ENCODE assay signal across 10 cellular contexts in the genomic region with DNA sequence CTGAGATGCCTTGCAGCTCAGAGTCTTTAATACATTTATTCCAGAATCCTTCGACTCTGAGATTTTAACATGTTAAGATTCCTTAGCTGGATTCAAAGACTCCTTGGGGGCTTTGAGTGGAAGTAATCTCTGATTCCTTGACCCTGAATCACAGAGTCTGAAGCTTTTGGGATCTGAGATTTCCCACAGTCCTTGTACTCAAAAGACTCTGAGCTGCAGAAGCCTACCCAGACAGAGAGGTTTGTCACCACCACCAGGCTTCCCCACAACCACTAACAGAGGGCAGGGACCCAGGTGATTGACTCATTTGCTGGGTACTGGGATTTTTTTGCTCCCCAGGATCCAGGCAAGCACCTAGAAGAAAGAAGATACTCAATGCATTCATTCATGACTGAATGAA. TPM values are rescaled to one million over a fixed set of nuclear protein-coding genes. Genes with fewer than 3 reads are reported as not detected.
DNase-seq lines count a peak whose midpoint lies in the region; ATAC-seq and TF ChIP-seq lines count a peak whose summit lies in the region.
"Had no signal": no experiment of that assay in that cellular context is flagged by ENCODE, and none has a peak within 500 bp of the region (broad histone marks: within the 10 kb centered on the region; RNA-seq: fewer than 3 reads in every experiment).

No MANE protein-coding gene starts in this region.

- H3K4me1 ChIP-seq in vagina, result peaks cover 80% of the 10 kb centered on the region

- intact Hi-C loops in vagina (cut with DNase I), result no loop called here

- no peaks in the 10 kb centered on the region for H3K36me3 Mint-ChIP-seq in stimulated activated naive CD8-positive, alpha-beta T cell treated with anti-CD3 and anti-CD28 coated beads, Interleukin-15, Interleukin-2, amounts not matched to agents 100 ng/mL and 50 ng/mL, for 24 hours (ENCODE audit: low read depth)
- peaks cover 14% of the 10 kb centered on the region for H3K36me3 Mint-ChIP-seq in chondrocyte (ENCODE audit: low read depth)
- H3K36me3 Mint-ChIP-seq in nephron (ENCODE audit: low read depth), result peaks cover 2% of the 10 kb centered on the region

- no peak for TF ChIP-seq CTCF in chondrocyte (IDR thresholded peaks at IDR 0.05)
- TF ChIP-seq CTCF in nephron (IDR thresholded peaks at IDR 0.05; ENCODE audit: unreplicated experiment in 3 of 3), result no peak
- TF ChIP-seq CTCF in vagina (IDR thresholded peaks at IDR 0.05), result no peak
- no peak for TF ChIP-seq CTCF in GM20000 (IDR thresholded peaks at IDR 0.05; ENCODE audit: extremely low read depth, missing control alignments)

- no peaks in the 10 kb centered on the region for H3K9me3 ChIP-seq in vagina

- no peak for DNase-seq in stimulated activated naive CD8-positive, alpha-beta T cell treated with anti-CD3 and anti-CD28 coated beads, Interleukin-15, Interleukin-2, amounts not matched to agents 100 U/mL and 50 U/mL, for 24 hours
- DNase-seq in chondrocyte (ENCODE audit: low spot score) (no peak), vagina (ENCODE audit: extremely low spot score in 2 of 2) (no peak), occipital lobe (lab: John Stamatoyannopoulos, UW) (no peak), GM20000 (ENCODE audit: low spot score) (no peak)
- DNase-seq: NCI-H526 treated with DMSO at 0.1 percent for 48 hours, T-helper 9 cell had no signal

- peak overlapping the region; percentile 99 for H3K4me3 Mint-ChIP-seq in stimulated activated naive CD8-positive, alpha-beta T cell treated with anti-CD3 and anti-CD28 coated beads, Interleukin-15, Interleukin-2, amounts not matched to agents 100 ng/mL and 50 ng/mL, for 24 hours
- H3K4me3 Mint-ChIP-seq in chondrocyte (ENCODE audit: unreplicated experiment), result no peak overlapping the region
- H3K4me3 Mint-ChIP-seq in nephron, result peak overlapping the region; percentile 99

- peaks cover 24% of the 10 kb centered on the region for H3K4me1 Mint-ChIP-seq in stimulated activated naive CD8-positive, alpha-beta T cell treated with anti-CD3 and anti-CD28 coated beads, Interleukin-15, Interleukin-2, amounts not matched to agents 100 ng/mL and 50 ng/mL, for 24 hours (ENCODE audit: low read depth)
- H3K4me1 Mint-ChIP-seq in chondrocyte (ENCODE audit: low read depth), result peaks cover 73% of the 10 kb centered on the region
- H3K4me1 Mint-ChIP-seq in nephron, result peaks cover 65% of the 10 kb centered on the region

- peak overlapping the region; percentile 99 for H3K27ac ChIP-seq in vagina

- no peak for TF ChIP-seq POLR2A in vagina (IDR thresholded peaks at IDR 0.05)

- H3K27ac Mint-ChIP-seq in stimulated activated naive CD8-positive, alpha-beta T cell treated with anti-CD3 and anti-CD28 coated beads, Interleukin-15, Interleukin-2, amounts not matched to agents 100 ng/mL and 50 ng/mL, for 24 hours, result no peak overlapping the region
- H3K27ac Mint-ChIP-seq in chondrocyte (ENCODE audit: unreplicated experiment), result peak overlapping the region; percentile 99
- H3K27ac Mint-ChIP-seq in nephron, result peak overlapping the region; percentile 100

- H3K9me3 Mint-ChIP-seq in stimulated activated naive CD8-positive, alpha-beta T cell treated with anti-CD3 and anti-CD28 coated beads, Interleukin-15, Interleukin-2, amounts not matched to agents 100 ng/mL and 50 ng/mL, for 24 hours, result no peaks in the 10 kb centered on the region
- no peaks in the 10 kb centered on the region for H3K9me3 Mint-ChIP-seq in chondrocyte (ENCODE audit: low read depth)
- H3K9me3 Mint-ChIP-seq in nephron, result no peaks in the 10 kb centered on the region

- no peaks in the 10 kb centered on the region for H3K27me3 Mint-ChIP-seq in stimulated activated naive CD8-positive, alpha-beta T cell treated with anti-CD3 and anti-CD28 coated beads, Interleukin-15, Interleukin-2, amounts not matched to agents 100 ng/mL and 50 ng/mL, for 24 hours
- H3K27me3 Mint-ChIP-seq in chondrocyte (ENCODE audit: low read depth) (no peaks in the 10 kb centered on the region), nephron (ENCODE audit: low read depth) (peaks cover 4% of the 10 kb centered on the region)

- no peak for ATAC-seq in stimulated activated naive CD8-positive, alpha-beta T cell treated with anti-CD3 and anti-CD28 coated beads, Interleukin-15, Interleukin-2, amounts not matched to agents 100 U/mL and 50 U/mL, for 24 hours
- ATAC-seq in GM21576 (IDR thresholded peaks at IDR 0.05; ENCODE audit: unreplicated experiment), result no peak

- H3K4me3 ChIP-seq in vagina, result no peak overlapping the region

- no peaks in the 10 kb centered on the region for H3K36me3 ChIP-seq in vagina

- no peaks in the 10 kb centered on the region for H3K27me3 ChIP-seq in vagina

RNA-seq across cellular contexts. Expression of a gene that starts 1.4 kb away (rescaled TPM):
- 1,000 to 1,204 TPM (median 1,170 TPM) in 3 replicates for total RNA-seq in chondrocyte
- 257 TPM for total RNA-seq in vagina
- total RNA-seq in occipital lobe, result 29.3 TPM

RNA-seq across cellular contexts. Expression of a gene that starts 34.9 kb away (rescaled TPM):
- 8.9 to 12.6 TPM (median 11.3 TPM) in 3 replicates for total RNA-seq in chondrocyte
- total RNA-seq in vagina, result 36.6 TPM
- total RNA-seq in occipital lobe, result 9.8 TPM
